ENCODE assay signal across 31 cellular contexts in genomic region chrX:139448996-139449395, GRCh38.
A peak's percentile ranks its signal among the peaks of the same experiment; 100 is the strongest.
DNase-seq lines count a peak whose midpoint lies in the region; TF ChIP-seq lines count a peak whose summit lies in the region.
"Had no signal": no experiment of that assay in that cellular context is flagged by ENCODE, and none has a peak within 500 bp of the region (broad histone marks: within the 10 kb centered on the region; RNA-seq: fewer than 3 reads in every experiment).

No MANE protein-coding gene starts in this region.

- TF ChIP-seq POLR2A in esophagus muscularis mucosa (IDR thresholded peaks at IDR 0.05; ENCODE audit: low read depth) = no peak

- in situ Hi-C loops in astrocyte of the cerebellum (cut with HindIII; ENCODE audit: low sequenced_read_pairs) = no loop called here

- POLR2A ChIA-PET in A673 (lab: Charles Lee; ENCODE audit: low non-redundant PET) = no interaction called here

- H3K4me1 ChIP-seq in A673 (ENCODE audit: insufficient read depth, low read length, poor library complexity, severe bottlenecking) = no peaks in the 10 kb centered on the region
- H3K4me1 ChIP-seq in esophagus muscularis mucosa = no peaks in the 10 kb centered on the region
- H3K4me1 ChIP-seq: gastroesophageal sphincter, pancreas, upper lobe of left lung had no signal

- no peak for TF ChIP-seq EP300 in esophagus muscularis mucosa (IDR thresholded peaks at IDR 0.05)

- intact Hi-C loops in A673 (cut with micrococcal nuclease; ENCODE audit: unreplicated experiment) (no loop called here), esophagus muscularis mucosa (cut with DNase I) (no loop called here)

- CTCF ChIA-PET in A673 (lab: Charles Lee) = no interaction called here

- no peak for TF ChIP-seq CTCF in A673 (conservative IDR thresholded peaks at IDR 0.05; ENCODE audit: low read depth, low read length)
- no peak for TF ChIP-seq CTCF in astrocyte of the cerebellum (IDR thresholded peaks at IDR 0.05; ENCODE audit: low read depth, low read length, missing control alignments)
- no peak for TF ChIP-seq CTCF in esophagus muscularis mucosa (IDR thresholded peaks at IDR 0.05)

- H3K9me3 ChIP-seq in A673 (ENCODE audit: low read depth, low read length, poor library complexity, severe bottlenecking) (no peaks in the 10 kb centered on the region), esophagus muscularis mucosa (peaks cover 0 to 6% (median 0%) of the 10 kb centered on the region in 4 donors)
- H3K9me3 ChIP-seq: gastroesophageal sphincter, pancreas, SK-N-SH, upper lobe of left lung had no signal

- H3K36me3 ChIP-seq in A673 (ENCODE audit: insufficient read depth, low read length, poor library complexity, severe bottlenecking) (no peaks in the 10 kb centered on the region), esophagus muscularis mucosa (no peaks in the 10 kb centered on the region)
- H3K36me3 ChIP-seq: gastroesophageal sphincter, pancreas, upper lobe of left lung had no signal

- H3K4me3 ChIP-seq in A673 (ENCODE audit: low read depth, low read length, poor library complexity, severe bottlenecking) (no peak overlapping the region), astrocyte of the cerebellum (ENCODE audit: low read depth, low read length) (no peak overlapping the region), esophagus muscularis mucosa (no peak overlapping the region)
- H3K4me3 ChIP-seq: gastroesophageal sphincter, hepatocyte, pancreas, upper lobe of left lung had no signal

- H3K27ac ChIP-seq in A673 (ENCODE audit: low read depth, low read length, poor library complexity, severe bottlenecking) (no peak overlapping the region), esophagus muscularis mucosa (replicated peaks in 1 of 4) (no peak overlapping the region)
- H3K27ac ChIP-seq: gastroesophageal sphincter, hepatocyte, pancreas, upper lobe of left lung had no signal

- no peaks in the 10 kb centered on the region for H3K27me3 ChIP-seq in A673 (replicated peaks; ENCODE audit: insufficient read depth, low read depth, low read length, poor library complexity)
- no peaks in the 10 kb centered on the region for H3K27me3 ChIP-seq in esophagus muscularis mucosa
- H3K27me3 ChIP-seq: gastroesophageal sphincter, hepatocyte, upper lobe of left lung had no signal

- BruUV-seq in A673 (replicated peaks; lab: Mats Ljungman, UMichigan) = no TSS peak

- 50% methylated on average over 2 of the region's 2 CpGs for WGBS in esophagus muscularis mucosa

- peak; percentile 5 for DNase-seq in A673 (ENCODE audit: low spot score)
- peak; percentile 1 for DNase-seq in HCEC 1CT
- DNase-seq in astrocyte of the cerebellum (ENCODE audit: low read depth) = peak; percentile 46
- DNase-seq in iris pigment epithelial cell (ENCODE audit: low read depth) = peak; percentile 11
- no peak for DNase-seq in esophagus muscularis mucosa (ENCODE audit: extremely low spot score)
- DNase-seq in activated CD4-positive, alpha-beta T cell treated with anti-CD3 and anti-CD28 coated beads for 48 hours = no peak
- no peak for DNase-seq in AML-193 (lab: John Stamatoyannopoulos, UW)
- DNase-seq in RKO (ENCODE audit: low spot score) = no peak
- DNase-seq: 8988T; activated B cell treated with CpG ODN at 0.5 μM for 24 hours; activated CD4-positive, alpha-beta T cell treated with anti-CD3 and anti-CD28 coated beads, Interleukin-2, amount 50 U/mL, for 1 hour; activated effector memory CD4-positive, alpha-beta T cell treated with Interleukin-2 at 50 U/mL for 16 hours; activated T-cell treated with anti-CD3 and anti-CD28 coated beads, Interleukin-2, amount 50 U/mL, for 1 hour; CD4-positive, alpha-beta memory T cell; DMS 273 treated with DMSO at 0.1 percent for 48 hours; effector memory CD8-positive, alpha-beta T cell; H9; left cardiac atrium; MV-4-11; NCI-H1436 treated with DMSO at 0.1 percent for 48 hours; NCI-H345; NCI-H748 treated with DMSO at 0.1 percent for 48 hours; nephron progenitor cell; pancreas; retina; SK-N-SH; small intestine; stimulated activated naive CD4-positive, alpha-beta T cell; upper lobe of left lung had no signal

Comparison
In these comparisons a context has a peak if more than half of its experiments do, and no peak if none do; other contexts are left out.
1. DNase-seq: peak in A673 (single experiment), HCEC 1CT (single experiment), astrocyte of the cerebellum (single experiment) and iris pigment epithelial cell (single experiment); none in esophagus muscularis mucosa (single experiment), activated CD4-positive, alpha-beta T cell treated with anti-CD3 and anti-CD28 coated beads for 48 hours (single experiment), AML-193 (0 of 2) and RKO (single experiment).